In genomic region chr1:13469343-13469742, GRCh38 we compare ENCODE assay signal across 9 cellular contexts. TPM values are rescaled to one million over a fixed set of nuclear protein-coding genes. Genes with fewer than 3 reads are reported as not detected.
DNase-seq lines count a peak whose midpoint lies in the region; ATAC-seq and TF ChIP-seq lines count a peak whose summit lies in the region.
"Had no signal": no experiment of that assay in that cellular context is flagged by ENCODE, and none has a peak within 500 bp of the region (broad histone marks: within the 10 kb centered on the region; RNA-seq: fewer than 3 reads in every experiment).

No MANE protein-coding gene starts in this region.

- no peaks in the 10 kb centered on the region for H3K79me2 ChIP-seq in hepatocyte

- no peaks in the 10 kb centered on the region for H3K36me3 ChIP-seq in hepatocyte (replicated peaks; ENCODE audit: insufficient read depth, low read depth)
- H3K36me3 ChIP-seq: colonic mucosa had no signal

- no peak overlapping the region for H3K27ac ChIP-seq in hepatocyte
- H3K27ac ChIP-seq: colonic mucosa had no signal

- in situ Hi-C loops in GM13976 (cut with MboI; ENCODE audit: low sequenced_read_pairs, unreplicated experiment): no loop called here

- no peak overlapping the region for H3K4me2 ChIP-seq in hepatocyte

- no peak overlapping the region for H2AFZ ChIP-seq in hepatocyte

- no peak overlapping the region for H3K4me3 ChIP-seq in hepatocyte
- H3K4me3 ChIP-seq: colonic mucosa had no signal

- 19% methylated on average over 5 of the region's 5 CpGs for WGBS in hepatocyte (ENCODE audit: low lambda C conversion rate, missing lambda C conversion rate)

- H3K9me3 ChIP-seq in hepatocyte (ENCODE audit: low read depth): no peaks in the 10 kb centered on the region
- H3K9me3 ChIP-seq: colonic mucosa had no signal

- no peaks in the 10 kb centered on the region for H3K4me1 ChIP-seq in hepatocyte (ENCODE audit: insufficient read depth)
- H3K4me1 ChIP-seq: colonic mucosa had no signal

- TF ChIP-seq CTCF in GM13976 (IDR thresholded peaks at IDR 0.05; ENCODE audit: borderline replicate concordance, control extremely low read depth, extremely low read depth, insufficient read depth, missing control alignments) (no peak), hepatocyte (IDR thresholded peaks at IDR 0.05; ENCODE audit: poor library complexity) (peak; percentile 39)

- no peaks in the 10 kb centered on the region for H4K20me1 ChIP-seq in hepatocyte (ENCODE audit: insufficient read depth, poor library complexity, severe bottlenecking)

- no peaks in the 10 kb centered on the region for H3K9me2 ChIP-seq in hepatocyte (replicated peaks; ENCODE audit: insufficient read depth)

- DNase-seq in COR-L47 (lab: John Stamatoyannopoulos, UW) (peak; percentile 4), GM13976 (ENCODE audit: low spot score) (peak; percentile 54), RPMI7951 (ENCODE audit: low read depth) (peak; percentile 3), hepatocyte (ENCODE audit: low spot score) (peak; percentile 44), AG08395 (ENCODE audit: low spot score) (no peak), cerebellum (ENCODE audit: low spot score) (no peak)
- DNase-seq in stimulated activated CD4-positive, alpha-beta T cell treated with anti-CD3 and anti-CD28 coated beads, Interleukin-1b, Interleukin-23, amount 100 ng/mL, for 48 hours: no peak
- DNase-seq: colonic mucosa had no signal

- H3K27me3 ChIP-seq in hepatocyte: no peaks in the 10 kb centered on the region
- H3K27me3 ChIP-seq: colonic mucosa had no signal

- no peak for ATAC-seq in GM21528 (IDR thresholded peaks at IDR 0.05; ENCODE audit: low FRiP score, unreplicated experiment)

RNA-seq across cellular contexts. Expression of gene LRRC38, which starts 44.5 kb away (rescaled TPM):
- not detected in 2 replicates for total RNA-seq in RPMI7951 (2014; rRNA removed; shearing (Covaris generic))
- total RNA-seq in hepatocyte (3.8 and 7.5 TPM in 2 replicates), cerebellum (2.4 TPM)
- 14.0 and 26.7 TPM in 2 replicates for polyA plus RNA-seq in hepatocyte
- total RNA-seq: colonic mucosa had no signal

RNA-seq across cellular contexts. Expression of gene PRAMEF20, which starts 59.1 kb away (rescaled TPM):
- total RNA-seq in RPMI7951 (2014; rRNA removed; shearing (Covaris generic)): not detected in 2 replicates
- total RNA-seq in hepatocyte: not detected in 2 replicates
- polyA plus RNA-seq in hepatocyte: not detected in 2 replicates
- not detected for total RNA-seq in cerebellum
- total RNA-seq: colonic mucosa had no signal

Comparison
In these comparisons a context has a peak if more than half of its experiments do, and no peak if none do; other contexts are left out.
1. DNase-seq: peak in COR-L47 (single experiment), GM13976 (single experiment), RPMI7951 (single experiment) and hepatocyte (single experiment); none in AG08395 (single experiment), cerebellum (single experiment) and stimulated activated CD4-positive, alpha-beta T cell treated with anti-CD3 and anti-CD28 coated beads, Interleukin-1b, Interleukin-23, amount 100 ng/mL, for 48 hours (single experiment).